8 cellular contexts compared by ENCODE assay signal in the genomic region with DNA sequence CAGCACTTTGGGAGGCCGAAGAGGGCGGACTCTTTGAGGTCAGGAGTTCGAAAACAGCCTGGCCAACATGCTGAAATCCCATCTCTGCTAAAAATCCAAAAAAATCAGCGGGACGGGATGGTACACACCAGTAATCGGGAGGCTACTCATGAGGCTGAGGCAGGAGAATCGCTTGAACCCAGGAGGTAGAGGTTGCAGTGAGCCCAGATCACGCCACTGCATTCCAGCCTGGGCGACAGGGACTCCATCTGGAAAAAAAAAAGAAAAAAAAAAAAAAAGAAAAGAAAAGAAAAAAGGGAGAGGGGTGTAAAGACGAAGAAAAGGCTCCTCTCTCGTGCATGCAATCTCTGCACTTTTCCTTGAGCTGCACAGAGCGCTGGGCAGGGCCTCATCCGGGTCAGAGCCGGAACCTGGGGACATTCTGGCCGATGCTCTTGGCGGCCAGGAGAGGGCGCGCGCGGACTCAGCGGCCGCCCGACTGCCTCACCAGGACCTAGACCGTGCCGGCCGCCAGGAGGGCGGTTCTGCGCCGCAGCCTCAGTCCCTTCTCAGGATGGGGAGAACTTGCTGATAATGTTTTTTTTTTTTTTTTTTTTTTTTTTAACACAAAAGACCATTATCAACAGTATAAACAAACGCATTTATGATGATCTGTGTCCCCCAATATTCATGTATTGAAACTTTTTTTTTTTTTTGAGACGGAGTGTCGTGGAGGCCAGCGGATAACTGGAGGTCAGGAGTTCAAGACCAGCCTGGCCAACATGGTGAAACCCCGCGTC. TPM values are rescaled to one million over a fixed set of nuclear protein-coding genes. Genes with fewer than 3 reads are reported as not detected.
DNase-seq lines count a peak whose midpoint lies in the region; TF ChIP-seq lines count a peak whose summit lies in the region.

No MANE protein-coding gene starts in this region.

- H3K4me1 ChIP-seq in tibial nerve = peaks cover 0 to 13% (median 3%) of the 10 kb centered on the region in 4 donors

- TF ChIP-seq POLR2A in tibial nerve (IDR thresholded peaks at IDR 0.05) = no peak

- POLR2A ChIA-PET in RWPE1 (lab: Yijun Ruan, JAX; ENCODE audit: low non-redundant PET) = no interaction called here

- TF ChIP-seq CTCF in RWPE1 (conservative IDR thresholded peaks at IDR 0.05; ENCODE audit: low read depth) = peak; percentile 95
- peak; percentile 99 for TF ChIP-seq CTCF in foreskin fibroblast (IDR thresholded peaks at IDR 0.05; ENCODE audit: low read depth, low read length)
- TF ChIP-seq CTCF in tibial nerve (IDR thresholded peaks at IDR 0.05) = peak; percentile 91 to 97 (median 95)

- CTCF ChIA-PET in RWPE1 (lab: Yijun Ruan, JAX) = interaction anchor here (0.6 to 0.7 kb wide), 8 partner anchors 20 to 1909 kb away, joined by 3 to 8 read pairs (median 4); no protein-coding TSS in a partner anchor

- H3K36me3 ChIP-seq in tibial nerve = no peaks in the 10 kb centered on the region

- peak in 1 of 2 donors; percentile 50 for TF ChIP-seq EP300 in tibial nerve (IDR thresholded peaks at IDR 0.05)

- H3K27ac ChIP-seq in RWPE1 = peak overlapping the region; percentile 23; the same call in 1 of the 2 replicates
- no peak overlapping the region for H3K27ac ChIP-seq in tibial nerve

- DNase-seq in AML-193 (lab: John Stamatoyannopoulos, UW) (peak; percentile 67 to 69), GM19240 (ENCODE audit: insufficient read length, low spot score) (peak; percentile 46), Kasumi-1 (lab: John Stamatoyannopoulos, UW) (peak; percentile 18 to 35), RWPE1 (ENCODE audit: low spot score) (peak; percentile 58), foreskin fibroblast (peak; percentile 56 to 84), occipital lobe (lab: John Stamatoyannopoulos, UW) (peak; percentile 35), tibial nerve (ENCODE audit: low spot score in 2 of 2) (peak; percentile 53 to 54)
- DNase-seq in activated T-helper 1 cell treated with anti-CD3 and anti-CD28 coated beads, Interleukin-2, amount 50 U/mL, for 16 hours (ENCODE audit: low read depth in 1 of 2, low spot score in 1 of 2) = peak; percentile 40 to 58

- WGBS in tibial nerve, 2 donors = 18 to 21% methylated on average over 35 of the region's 35 CpGs

- no peaks in the 10 kb centered on the region for H3K9me3 ChIP-seq in tibial nerve

- no peaks in the 10 kb centered on the region for H3K27me3 ChIP-seq in tibial nerve

- H3K4me3 ChIP-seq in foreskin fibroblast (ENCODE audit: low read depth in 1 of 2, low read length in 2 of 2) = no peak overlapping the region
- no peak overlapping the region for H3K4me3 ChIP-seq in tibial nerve

RNA-seq across cellular contexts. Expression of gene FLYWCH2, which starts 8.2 kb away (rescaled TPM):
- 43.8 TPM for total RNA-seq in occipital lobe
- total RNA-seq in tibial nerve = 10 to 100 TPM; 66.2 to 76.8 (median 72.8) TPM

RNA-seq across cellular contexts. Expression of gene PRSS22, which starts 16.8 kb away (rescaled TPM):
- not detected for total RNA-seq in occipital lobe
- not detected for total RNA-seq in tibial nerve

RNA-seq across cellular contexts. Expression of gene FLYWCH1, which starts 37.0 kb away (rescaled TPM):
- total RNA-seq in occipital lobe (20.7 TPM), tibial nerve (10 to 100 TPM; 65.1 to 74.9 (median 68.7) TPM)

RNA-seq across cellular contexts. Expression of gene ZG16B, which starts 44.7 kb away (rescaled TPM):
- total RNA-seq in occipital lobe (0.47 TPM), tibial nerve (not detected)

RNA-seq across cellular contexts. Expression of gene PRSS21, which starts 57.7 kb away (rescaled TPM):
- total RNA-seq in occipital lobe (not detected), tibial nerve (not detected)
